ENCODE assay signal across 40 cellular contexts in genomic region chr10:14120812-14121211, GRCh38.
"Had no signal": no experiment of that assay in that cellular context is flagged by ENCODE, and none has a peak within 500 bp of the region (broad histone marks: within the 10 kb centered on the region; RNA-seq: fewer than 3 reads in every experiment).

No MANE protein-coding gene starts in this region.

- DNase-seq: activated effector memory CD4-positive, alpha-beta T cell treated with anti-CD3 and anti-CD28 coated beads, Interleukin-2, amount 50 U/mL, for 16 hours; activated effector memory CD4-positive, alpha-beta T cell treated with Interleukin-2 at 50 U/mL for 16 hours; activated gamma-delta T cell; activated gamma-delta T cell treated with Interleukin-2 at 50 U/mL for 16 hours; activated naive CD4-positive, alpha-beta T cell; activated naive CD4-positive, alpha-beta T cell treated with anti-CD3 and anti-CD28 coated beads for 36 hours; activated naive CD4-positive, alpha-beta T cell treated with anti-CD3 and anti-CD28 coated beads, Interleukin-2, amount 10 ng/mL, durations not matched to agents 7 days and 5 days; activated naive CD4-positive, alpha-beta T cell treated with anti-CD3 and anti-CD28 coated beads, Interleukin-2, amount 50 U/mL, for 16 hours; activated naive CD4-positive, alpha-beta T cell treated with Interleukin-2 at 50 U/mL for 16 hours; activated naive CD8-positive, alpha-beta T cell treated with anti-CD3 and anti-CD28 coated beads for 36 hours; activated naive CD8-positive, alpha-beta T cell treated with anti-CD3 and anti-CD28 coated beads, Interleukin-2, amount 10 ng/mL, durations not matched to agents 7 days and 5 days; activated naive CD8-positive, alpha-beta T cell treated with anti-CD3 and anti-CD28 coated beads, Interleukin-2, amount 50 U/mL, for 24 hours; activated T-cell treated with anti-CD3 and anti-CD28 coated beads for 4 hours; activated T-cell treated with anti-CD3 and anti-CD28 coated beads, Interleukin-2, amount 50 U/mL, for 1 hour; activated T-cell treated with anti-CD3 and anti-CD28 coated beads, Interleukin-2, amount 50 U/mL, for 24 hours; activated T-cell treated with anti-CD3 and anti-CD28 coated beads, Interleukin-2, amount 50 U/mL, for 4 hours; activated T-cell treated with anti-CD3 and anti-CD28 coated beads, Interleukin-2, amount 50 U/mL, for 48 hours; activated T-cell treated with anti-CD3 and anti-CD28 coated beads, Interleukin-2, amount 50 U/mL, for 72 hours; adrenal gland; amniotic stem cell; amygdala; anterior cingulate cortex; aorta; body of pancreas; brain microvascular endothelial cell; caudate nucleus; central memory CD4-positive, alpha-beta T cell; cerebellar nuclear complex had no signal

- H3K36me3 ChIP-seq: adrenal gland, ascending aorta, brain microvascular endothelial cell, breast epithelium, cardiac muscle cell had no signal

- H3K9me3 ChIP-seq: adrenal gland, ascending aorta, body of pancreas, breast epithelium had no signal

- H3K4me3 Mint-ChIP-seq: activated naive CD4-positive, alpha-beta T cell treated with anti-CD3 and anti-CD28 coated beads for 36 hours; activated naive CD4-positive, alpha-beta T cell treated with anti-CD3 and anti-CD28 coated beads, Interleukin-2, amount 10 ng/mL, durations not matched to agents 7 days and 5 days; activated naive CD4-positive, alpha-beta T cell treated with anti-CD3 and anti-CD28 coated beads, Interleukin-2, amount 50 U/mL, for 24 hours; activated naive CD8-positive, alpha-beta T cell; activated naive CD8-positive, alpha-beta T cell treated with anti-CD3 and anti-CD28 coated beads for 36 hours; activated naive CD8-positive, alpha-beta T cell treated with anti-CD3 and anti-CD28 coated beads, Interleukin-2, amount 10 ng/mL, durations not matched to agents 7 days and 5 days; activated naive CD8-positive, alpha-beta T cell treated with anti-CD3 and anti-CD28 coated beads, Interleukin-2, amount 50 U/mL, for 24 hours; activated T-cell treated with anti-CD3 and anti-CD28 coated beads, Interleukin-2, amount 50 U/mL, for 24 hours; activated T-cell treated with anti-CD3 and anti-CD28 coated beads, Interleukin-2, amount 50 U/mL, for 4 hours; activated T-cell treated with anti-CD3 and anti-CD28 coated beads, Interleukin-2, amount 50 U/mL, for 72 hours; activated T-helper 1 cell treated with anti-CD3 and anti-CD28 coated beads, Interleukin-12 subunit alpha, Interleukin-12 subunit beta, Interleukin-2, Interleukin-4 antibody, amounts not matched to agents 30 ng/mL and 10 ng/mL and 1 ng/mL, durations not matched to agents 14 hours and 24 hours and 36 hours; activated T-helper 17 cell treated with anti-CD3 and anti-CD28 coated beads, Interleukin-2, amount 50 U/mL, for 72 hours; brain; central memory CD8-positive, alpha-beta T cell had no signal

- FAIRE-seq: astrocyte had no signal

- H3K27ac Mint-ChIP-seq: activated naive CD4-positive, alpha-beta T cell treated with anti-CD3 and anti-CD28 coated beads for 36 hours; activated naive CD4-positive, alpha-beta T cell treated with anti-CD3 and anti-CD28 coated beads, Interleukin-2, amount 10 ng/mL, durations not matched to agents 7 days and 5 days; activated naive CD4-positive, alpha-beta T cell treated with anti-CD3 and anti-CD28 coated beads, Interleukin-2, amount 50 U/mL, for 24 hours; activated naive CD4-positive, alpha-beta T cell treated with anti-CD3 and anti-CD28 coated beads, Interleukin-2, amount 50 U/mL, for 72 hours; activated naive CD8-positive, alpha-beta T cell; activated naive CD8-positive, alpha-beta T cell treated with anti-CD3 and anti-CD28 coated beads for 36 hours; activated naive CD8-positive, alpha-beta T cell treated with anti-CD3 and anti-CD28 coated beads, Interleukin-2, amount 10 ng/mL, durations not matched to agents 7 days and 5 days; activated naive CD8-positive, alpha-beta T cell treated with anti-CD3 and anti-CD28 coated beads, Interleukin-2, amount 50 U/mL, for 24 hours; activated T-cell treated with anti-CD3 and anti-CD28 coated beads, Interleukin-2, amount 50 U/mL, for 24 hours; activated T-cell treated with anti-CD3 and anti-CD28 coated beads, Interleukin-2, amount 50 U/mL, for 72 hours; activated T-helper 1 cell treated with anti-CD3 and anti-CD28 coated beads, Interleukin-12 subunit alpha, Interleukin-12 subunit beta, Interleukin-2, Interleukin-4 antibody, amounts not matched to agents 30 ng/mL and 10 ng/mL and 1 ng/mL, durations not matched to agents 14 hours and 24 hours and 36 hours; activated T-helper 17 cell treated with anti-CD3 and anti-CD28 coated beads, Interleukin-2, amount 50 U/mL, for 72 hours; activated T-helper 2 cell treated with anti-CD3 and anti-CD28 coated beads, Interferon-gamma antibody, Interleukin-2, Interleukin-4, amounts not matched to agents 10 μg/mL and 5 μg/mL and 100 μg/mL, durations not matched to agents 14 hours and 24 hours and 36 hours; brain had no signal

- H3K9me3 Mint-ChIP-seq: activated naive CD4-positive, alpha-beta T cell treated with anti-CD3 and anti-CD28 coated beads for 36 hours; activated naive CD4-positive, alpha-beta T cell treated with anti-CD3 and anti-CD28 coated beads, Interleukin-2, amount 10 ng/mL, durations not matched to agents 7 days and 5 days; activated naive CD4-positive, alpha-beta T cell treated with anti-CD3 and anti-CD28 coated beads, Interleukin-2, amount 50 U/mL, for 24 hours; activated naive CD4-positive, alpha-beta T cell treated with anti-CD3 and anti-CD28 coated beads, Interleukin-2, amount 50 U/mL, for 72 hours; activated naive CD8-positive, alpha-beta T cell treated with anti-CD3 and anti-CD28 coated beads, Interleukin-2, amount 50 U/mL, for 24 hours; activated T-cell treated with anti-CD3 and anti-CD28 coated beads, Interleukin-2, amount 50 U/mL, for 24 hours; activated T-cell treated with anti-CD3 and anti-CD28 coated beads, Interleukin-2, amount 50 U/mL, for 4 hours; activated T-cell treated with anti-CD3 and anti-CD28 coated beads, Interleukin-2, amount 50 U/mL, for 72 hours; activated T-helper 1 cell treated with anti-CD3 and anti-CD28 coated beads, Interleukin-12 subunit alpha, Interleukin-12 subunit beta, Interleukin-2, Interleukin-4 antibody, amounts not matched to agents 30 ng/mL and 10 ng/mL and 1 ng/mL, durations not matched to agents 14 hours and 24 hours and 36 hours; activated T-helper 17 cell treated with anti-CD3 and anti-CD28 coated beads, Interleukin-2, amount 50 U/mL, for 72 hours; activated T-helper 2 cell treated with anti-CD3 and anti-CD28 coated beads, Interferon-gamma antibody, Interleukin-2, Interleukin-4, amounts not matched to agents 10 μg/mL and 5 μg/mL and 100 μg/mL, durations not matched to agents 14 hours and 24 hours and 36 hours; central memory CD8-positive, alpha-beta T cell had no signal

- H3K4me1 ChIP-seq: adrenal gland, ascending aorta, body of pancreas, breast epithelium had no signal

- H3K36me3 Mint-ChIP-seq: activated naive CD4-positive, alpha-beta T cell treated with anti-CD3 and anti-CD28 coated beads, Interleukin-2, amount 10 ng/mL, durations not matched to agents 7 days and 5 days; activated naive CD4-positive, alpha-beta T cell treated with anti-CD3 and anti-CD28 coated beads, Interleukin-2, amount 50 U/mL, for 24 hours; activated naive CD4-positive, alpha-beta T cell treated with anti-CD3 and anti-CD28 coated beads, Interleukin-2, amount 50 U/mL, for 72 hours; activated naive CD8-positive, alpha-beta T cell; activated naive CD8-positive, alpha-beta T cell treated with anti-CD3 and anti-CD28 coated beads for 36 hours; activated naive CD8-positive, alpha-beta T cell treated with anti-CD3 and anti-CD28 coated beads, Interleukin-2, amount 10 ng/mL, durations not matched to agents 7 days and 5 days had no signal

- H3K27ac ChIP-seq: adrenal gland, ascending aorta, body of pancreas, brain microvascular endothelial cell, breast epithelium, cardiac muscle cell had no signal

- H3K27me3 ChIP-seq: adrenal gland, ascending aorta, body of pancreas, brain microvascular endothelial cell, breast epithelium, cardiac muscle cell had no signal

- H3K4me1 Mint-ChIP-seq: activated naive CD4-positive, alpha-beta T cell treated with anti-CD3 and anti-CD28 coated beads, Interleukin-2, amount 10 ng/mL, durations not matched to agents 7 days and 5 days; activated naive CD4-positive, alpha-beta T cell treated with anti-CD3 and anti-CD28 coated beads, Interleukin-2, amount 50 U/mL, for 24 hours; activated naive CD8-positive, alpha-beta T cell treated with anti-CD3 and anti-CD28 coated beads for 36 hours; activated naive CD8-positive, alpha-beta T cell treated with anti-CD3 and anti-CD28 coated beads, Interleukin-2, amount 10 ng/mL, durations not matched to agents 7 days and 5 days; activated naive CD8-positive, alpha-beta T cell treated with anti-CD3 and anti-CD28 coated beads, Interleukin-2, amount 50 U/mL, for 24 hours; activated T-helper 17 cell treated with anti-CD3 and anti-CD28 coated beads, Interleukin-2, amount 50 U/mL, for 72 hours had no signal

- H3K4me3 ChIP-seq: adrenal gland, ascending aorta, body of pancreas, breast epithelium, cardiac muscle cell had no signal

- ATAC-seq: activated naive CD4-positive, alpha-beta T cell treated with anti-CD3 and anti-CD28 coated beads, Interleukin-2, amount 50 U/mL, for 72 hours; activated naive CD8-positive, alpha-beta T cell treated with anti-CD3 and anti-CD28 coated beads, Interleukin-2, amount 50 U/mL, for 24 hours; activated T-cell treated with anti-CD3 and anti-CD28 coated beads, Interleukin-2, amount 50 U/mL, for 4 hours; activated T-cell treated with anti-CD3 and anti-CD28 coated beads, Interleukin-2, amount 50 U/mL, for 72 hours; activated T-helper 17 cell treated with anti-CD3 and anti-CD28 coated beads, Interleukin-2, amount 50 U/mL, for 72 hours; body of pancreas had no signal
